Comparison of ENCODE assay signal across 24 cellular contexts in the genomic region with DNA sequence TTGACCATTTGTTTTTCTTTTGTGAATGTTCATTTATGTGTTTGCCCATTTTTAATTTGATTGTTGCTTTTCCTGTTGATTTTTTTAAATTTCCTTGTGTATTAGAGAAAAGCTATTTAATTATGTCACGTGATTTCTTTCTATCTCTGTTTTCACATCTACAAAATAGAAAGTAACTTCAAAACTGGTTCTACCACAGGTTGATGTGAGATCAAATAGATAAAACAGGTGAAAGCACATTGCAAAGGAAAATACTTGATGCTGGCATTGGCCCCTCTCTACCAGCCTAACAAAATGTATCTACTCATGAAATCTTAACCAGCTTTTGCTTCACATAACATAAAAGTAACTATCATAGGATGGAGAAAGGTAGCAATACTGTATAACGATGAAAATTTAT.
A peak's percentile ranks its signal among the peaks of the same experiment; 100 is the strongest.
DNase-seq lines count a peak whose midpoint lies in the region; ATAC-seq and TF ChIP-seq lines count a peak whose summit lies in the region.
"Had no signal": no experiment of that assay in that cellular context is flagged by ENCODE, and none has a peak within 500 bp of the region (broad histone marks: within the 10 kb centered on the region; RNA-seq: fewer than 3 reads in every experiment).

No MANE protein-coding gene starts in this region.

- H3K4me1 Mint-ChIP-seq in activated naive CD4-positive, alpha-beta T cell treated with anti-CD3 and anti-CD28 coated beads, Interleukin-2, amount 10 ng/mL, durations not matched to agents 7 days and 5 days, result peaks cover 22% of the 10 kb centered on the region

- H3K27ac Mint-ChIP-seq in activated naive CD4-positive, alpha-beta T cell treated with anti-CD3 and anti-CD28 coated beads, Interleukin-2, amount 10 ng/mL, durations not matched to agents 7 days and 5 days, result peak overlapping the region; percentile 72
- no peak overlapping the region for H3K27ac Mint-ChIP-seq in activated naive CD4-positive, alpha-beta T cell treated with anti-CD3 and anti-CD28 coated beads, Interleukin-2, amount 50 U/mL, for 72 hours
- H3K27ac Mint-ChIP-seq: nephron had no signal

- CTCF ChIA-PET in activated naive CD4-positive, alpha-beta T cell treated with anti-CD3 and anti-CD28 coated beads, Interleukin-2, amount 10 ng/mL, durations not matched to agents 7 days and 5 days (lab: Charles Lee), result interaction anchor here (1.7 kb wide), 1 partner anchor 160 kb away, joined by 5 read pairs; no protein-coding TSS in a partner anchor

- H3K9me2 ChIP-seq in DOHH2 (replicated peaks; ENCODE audit: control insufficient read depth, low read length), result no peaks in the 10 kb centered on the region

- H3K36me3 ChIP-seq in DOHH2 (ENCODE audit: control insufficient read depth, low read length) (peaks cover 88% of the 10 kb centered on the region), left lung (peaks cover 0 to 70% of the 10 kb centered on the region in 2 donors)
- H3K36me3 ChIP-seq: ovary had no signal

- no peaks in the 10 kb centered on the region for H4K20me1 ChIP-seq in DOHH2 (ENCODE audit: control insufficient read depth, insufficient read depth, low read depth, low read length)

- no peak overlapping the region for H3K27ac ChIP-seq in DOHH2 (ENCODE audit: low read depth, low read length)
- H3K27ac ChIP-seq in VCaP, result peak overlapping the region; percentile 91
- no peak overlapping the region for H3K27ac ChIP-seq in left lung
- H3K27ac ChIP-seq: BLaER1 treated with 17β-estradiol and CSF1 and Interleukin-3, amounts not matched to agents 10 nM and 100 nM; coronary artery; esophagus squamous epithelium; heart right ventricle; lower lobe of right lung; right atrium auricular region; SJCRH30; transverse colon had no signal

- H3K27me3 ChIP-seq in DOHH2 (ENCODE audit: control insufficient read depth, low read length) (no peaks in the 10 kb centered on the region), left lung (no peaks in the 10 kb centered on the region)
- H3K27me3 ChIP-seq: BLaER1 treated with 17β-estradiol and CSF1 and Interleukin-3, amounts not matched to agents 10 nM and 100 nM; esophagus squamous epithelium; heart right ventricle; ovary; right atrium auricular region; SJCRH30; transverse colon had no signal

- no peak for ATAC-seq in activated naive CD4-positive, alpha-beta T cell treated with anti-CD3 and anti-CD28 coated beads, Interleukin-2, amount 50 U/mL, for 72 hours
- ATAC-seq in HG03159 (IDR thresholded peaks at IDR 0.05; ENCODE audit: unreplicated experiment) (no peak), HG03460 (IDR thresholded peaks at IDR 0.05; ENCODE audit: unreplicated experiment) (no peak), left lung (no peak)
- ATAC-seq: heart right ventricle, lower lobe of right lung had no signal

- intact Hi-C loops in left lung (cut with DNase I), result no loop called here

- H3F3A ChIP-seq in DOHH2 (ENCODE audit: control insufficient read depth, insufficient read depth), result no peaks in the 10 kb centered on the region

- no peak for DNase-seq in activated naive CD4-positive, alpha-beta T cell treated with anti-CD3 and anti-CD28 coated beads, Interleukin-2, amount 10 ng/mL, durations not matched to agents 7 days and 5 days
- no peak for DNase-seq in activated naive CD4-positive, alpha-beta T cell treated with anti-CD3 and anti-CD28 coated beads, Interleukin-2, amount 50 U/mL, for 72 hours (ENCODE audit: low spot score in 2 of 2)
- DNase-seq in renal cortical epithelial cell (ENCODE audit: low read depth), result peak; percentile 28
- no peak for DNase-seq in left lung
- DNase-seq: activated CD8-positive, alpha-beta memory T cell treated with anti-CD3 and anti-CD28 coated beads for 24 hours; amygdala; esophagus squamous epithelium; foreskin melanocyte; heart right ventricle; Kasumi-1; lower lobe of right lung; NCI-H187 treated with DMSO at 0.1 percent for 48 hours; NCI-H2227 treated with DMSO at 0.1 percent for 48 hours; ovary; SJCRH30; transverse colon had no signal

- peaks cover 52% of the 10 kb centered on the region for H3K36me3 Mint-ChIP-seq in activated naive CD4-positive, alpha-beta T cell treated with anti-CD3 and anti-CD28 coated beads, Interleukin-2, amount 10 ng/mL, durations not matched to agents 7 days and 5 days
- H3K36me3 Mint-ChIP-seq in activated naive CD4-positive, alpha-beta T cell treated with anti-CD3 and anti-CD28 coated beads, Interleukin-2, amount 50 U/mL, for 72 hours, result no peaks in the 10 kb centered on the region

- H3K9me3 ChIP-seq in DOHH2 (ENCODE audit: control insufficient read depth, insufficient read depth, low read length) (no peaks in the 10 kb centered on the region), left lung (no peaks in the 10 kb centered on the region)
- H3K9me3 ChIP-seq: BLaER1 treated with 17β-estradiol and CSF1 and Interleukin-3, amounts not matched to agents 10 nM and 100 nM; esophagus squamous epithelium; heart right ventricle; lower lobe of right lung; ovary; right atrium auricular region; SJCRH30; transverse colon had no signal

- H3K9me3 Mint-ChIP-seq in activated naive CD4-positive, alpha-beta T cell treated with anti-CD3 and anti-CD28 coated beads, Interleukin-2, amount 10 ng/mL, durations not matched to agents 7 days and 5 days, result no peaks in the 10 kb centered on the region
- no peaks in the 10 kb centered on the region for H3K9me3 Mint-ChIP-seq in activated naive CD4-positive, alpha-beta T cell treated with anti-CD3 and anti-CD28 coated beads, Interleukin-2, amount 50 U/mL, for 72 hours
- H3K9me3 Mint-ChIP-seq: nephron had no signal

- H3K4me3 ChIP-seq in DOHH2 (ENCODE audit: low read length) (no peak overlapping the region), left lung (no peak overlapping the region)
- H3K4me3 ChIP-seq: BLaER1 treated with 17β-estradiol and CSF1 and Interleukin-3, amounts not matched to agents 10 nM and 100 nM; coronary artery; esophagus squamous epithelium; heart right ventricle; lower lobe of right lung; ovary; right atrium auricular region; SJCRH30; transverse colon had no signal

- no peak overlapping the region for H3K4me3 Mint-ChIP-seq in activated naive CD4-positive, alpha-beta T cell treated with anti-CD3 and anti-CD28 coated beads, Interleukin-2, amount 10 ng/mL, durations not matched to agents 7 days and 5 days
- H3K4me3 Mint-ChIP-seq: nephron had no signal

- H3K4me1 ChIP-seq in DOHH2 (ENCODE audit: control insufficient read depth, low read length), result peaks cover 16% of the 10 kb centered on the region
- peaks cover 0 to 6% of the 10 kb centered on the region in 2 donors for H3K4me1 ChIP-seq in left lung
- H3K4me1 ChIP-seq: BLaER1 treated with 17β-estradiol and CSF1 and Interleukin-3, amounts not matched to agents 10 nM and 100 nM had no signal

- peak overlapping the region; percentile 17; the same call in 1 of the 2 replicates for H3K4me2 ChIP-seq in DOHH2 (ENCODE audit: low read length)
- H3K4me2 ChIP-seq: BLaER1 treated with 17β-estradiol and CSF1 and Interleukin-3, amounts not matched to agents 10 nM and 100 nM had no signal

- no peaks in the 10 kb centered on the region for H3K79me2 ChIP-seq in DOHH2 (ENCODE audit: control insufficient read depth, low read length)

- H3K27me3 Mint-ChIP-seq in activated naive CD4-positive, alpha-beta T cell treated with anti-CD3 and anti-CD28 coated beads, Interleukin-2, amount 10 ng/mL, durations not matched to agents 7 days and 5 days, result no peaks in the 10 kb centered on the region

- TF ChIP-seq CTCF in DOHH2 (IDR thresholded peaks at IDR 0.05; ENCODE audit: low read depth, low read length, poor library complexity, severe bottlenecking), result no peak
- no peak for TF ChIP-seq CTCF in VCaP (conservative IDR thresholded peaks at IDR 0.05)
- no peak for TF ChIP-seq CTCF in left lung (IDR thresholded peaks at IDR 0.05)
